In the genomic region with DNA sequence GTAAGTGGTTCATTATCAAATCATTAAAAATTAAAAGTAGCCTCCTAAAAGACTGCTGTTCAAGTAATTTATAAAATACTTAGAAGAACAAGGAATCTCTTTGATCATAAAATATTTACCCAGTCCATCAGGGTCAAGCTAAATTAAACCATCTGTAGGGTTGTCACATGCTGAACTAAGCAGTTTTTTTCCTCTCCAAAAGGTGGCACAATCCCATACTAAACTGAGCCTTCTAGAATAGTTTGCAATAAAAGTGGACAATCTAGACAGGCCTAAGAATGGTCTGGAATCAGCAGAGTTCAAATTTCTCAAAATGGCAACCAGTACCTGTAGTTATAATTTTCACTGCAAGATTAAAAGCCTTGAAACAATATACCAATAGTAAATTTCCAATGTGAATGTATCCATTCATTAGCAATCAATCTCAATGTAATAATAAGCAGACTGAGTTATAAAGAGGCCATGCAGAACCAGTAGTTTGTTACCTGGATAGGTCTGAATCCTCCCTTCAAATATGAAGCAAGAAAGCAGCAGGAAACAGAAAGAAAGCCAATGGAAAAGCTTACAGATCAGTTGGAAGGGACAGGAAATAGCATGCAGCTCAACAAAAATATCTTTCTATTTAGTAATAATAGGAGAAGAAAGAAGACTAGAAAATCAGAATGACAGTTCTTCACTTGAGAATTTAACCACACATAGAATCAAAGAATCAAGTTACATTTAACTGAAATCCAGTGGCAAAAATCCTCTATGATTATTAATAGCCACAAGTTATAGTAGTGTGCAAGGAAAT, we compare ENCODE assay signal across 1 cellular context.
TF ChIP-seq lines count a peak whose summit lies in the region.

No MANE protein-coding gene starts in this region.

TF ChIP-seq in K562, 482 proteins besides CTCF, POLR2A, EP300 and RAD21 (continued from another document):
- TF ChIP-seq, protein P1, sequence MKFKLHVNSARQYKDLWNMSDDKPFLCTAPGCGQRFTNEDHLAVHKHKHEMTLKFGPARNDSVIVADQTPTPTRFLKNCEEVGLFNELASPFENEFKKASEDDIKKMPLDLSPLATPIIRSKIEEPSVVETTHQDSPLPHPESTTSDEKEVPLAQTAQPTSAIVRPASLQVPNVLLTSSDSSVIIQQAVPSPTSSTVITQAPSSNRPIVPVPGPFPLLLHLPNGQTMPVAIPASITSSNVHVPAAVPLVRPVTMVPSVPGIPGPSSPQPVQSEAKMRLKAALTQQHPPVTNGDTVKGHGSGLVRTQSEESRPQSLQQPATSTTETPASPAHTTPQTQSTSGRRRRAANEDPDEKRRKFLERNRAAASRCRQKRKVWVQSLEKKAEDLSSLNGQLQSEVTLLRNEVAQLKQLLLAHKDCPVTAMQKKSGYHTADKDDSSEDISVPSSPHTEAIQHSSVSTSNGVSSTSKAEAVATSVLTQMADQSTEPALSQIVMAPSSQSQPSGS (CRISPR knock-in tag; IDR thresholded peaks at IDR 0.05): no peak
- TF ChIP-seq, protein P2, sequence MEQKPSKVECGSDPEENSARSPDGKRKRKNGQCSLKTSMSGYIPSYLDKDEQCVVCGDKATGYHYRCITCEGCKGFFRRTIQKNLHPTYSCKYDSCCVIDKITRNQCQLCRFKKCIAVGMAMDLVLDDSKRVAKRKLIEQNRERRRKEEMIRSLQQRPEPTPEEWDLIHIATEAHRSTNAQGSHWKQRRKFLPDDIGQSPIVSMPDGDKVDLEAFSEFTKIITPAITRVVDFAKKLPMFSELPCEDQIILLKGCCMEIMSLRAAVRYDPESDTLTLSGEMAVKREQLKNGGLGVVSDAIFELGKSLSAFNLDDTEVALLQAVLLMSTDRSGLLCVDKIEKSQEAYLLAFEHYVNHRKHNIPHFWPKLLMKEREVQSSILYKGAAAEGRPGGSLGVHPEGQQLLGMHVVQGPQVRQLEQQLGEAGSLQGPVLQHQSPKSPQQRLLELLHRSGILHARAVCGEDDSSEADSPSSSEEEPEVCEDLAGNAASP (IDR thresholded peaks at IDR 0.05): no peak
- TF ChIP-seq SMC3 (conservative IDR thresholded peaks at IDR 0.05; ENCODE audit: insufficient read depth, low read depth, low read length): peak; percentile 19; the same call in 1 of the 2 replicates
- TF ChIP-seq NR1H2 (CRISPR knock-in tag; IDR thresholded peaks at IDR 0.05): no peak
- TF ChIP-seq ZNF316 (IDR thresholded peaks at IDR 0.05): peak; percentile 89
- TF ChIP-seq ERF (CRISPR knock-in tag; IDR thresholded peaks at IDR 0.05): no peak
- 0 out of 2 replicates have a peak, but pooled peaks have one; percentile 19 for TF ChIP-seq GATAD2B (IDR thresholded peaks at IDR 0.05; ENCODE audit: borderline replicate concordance)
- TF ChIP-seq, protein P3, sequence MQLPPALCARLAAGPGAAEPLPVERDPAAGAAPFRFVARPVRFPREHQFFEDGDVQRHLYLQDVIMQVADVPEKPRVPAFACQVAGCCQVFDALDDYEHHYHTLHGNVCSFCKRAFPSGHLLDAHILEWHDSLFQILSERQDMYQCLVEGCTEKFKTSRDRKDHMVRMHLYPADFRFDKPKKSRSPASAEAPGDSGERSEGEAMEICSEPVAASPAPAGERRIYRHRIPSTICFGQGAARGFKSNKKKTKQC (CRISPR knock-in tag; IDR thresholded peaks at IDR 0.05): no peak
- TF ChIP-seq, protein P4, sequence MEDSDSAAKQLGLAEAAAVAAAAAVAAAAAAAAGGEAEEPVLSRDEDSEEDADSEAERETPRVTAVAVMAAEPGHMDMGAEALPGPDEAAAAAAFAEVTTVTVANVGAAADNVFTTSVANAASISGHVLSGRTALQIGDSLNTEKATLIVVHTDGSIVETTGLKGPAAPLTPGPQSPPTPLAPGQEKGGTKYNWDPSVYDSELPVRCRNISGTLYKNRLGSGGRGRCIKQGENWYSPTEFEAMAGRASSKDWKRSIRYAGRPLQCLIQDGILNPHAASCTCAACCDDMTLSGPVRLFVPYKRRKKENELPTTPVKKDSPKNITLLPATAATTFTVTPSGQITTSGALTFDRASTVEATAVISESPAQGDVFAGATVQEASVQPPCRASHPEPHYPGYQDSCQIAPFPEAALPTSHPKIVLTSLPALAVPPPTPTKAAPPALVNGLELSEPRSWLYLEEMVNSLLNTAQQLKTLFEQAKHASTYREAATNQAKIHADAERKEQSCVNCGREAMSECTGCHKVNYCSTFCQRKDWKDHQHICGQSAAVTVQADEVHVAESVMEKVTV (CRISPR knock-in tag; IDR thresholded peaks at IDR 0.05): peak; percentile 71
- TF ChIP-seq MAFG (tag; conservative IDR thresholded peaks at IDR 0.05): peak; percentile 66
- no peak for TF ChIP-seq POLR2H (tag; IDR thresholded peaks at IDR 0.05; ENCODE audit: low read depth)
- no peak for TF ChIP-seq ZNF408 (CRISPR knock-in tag; IDR thresholded peaks at IDR 0.05; ENCODE audit: low read depth)
- TF ChIP-seq, protein P5, sequence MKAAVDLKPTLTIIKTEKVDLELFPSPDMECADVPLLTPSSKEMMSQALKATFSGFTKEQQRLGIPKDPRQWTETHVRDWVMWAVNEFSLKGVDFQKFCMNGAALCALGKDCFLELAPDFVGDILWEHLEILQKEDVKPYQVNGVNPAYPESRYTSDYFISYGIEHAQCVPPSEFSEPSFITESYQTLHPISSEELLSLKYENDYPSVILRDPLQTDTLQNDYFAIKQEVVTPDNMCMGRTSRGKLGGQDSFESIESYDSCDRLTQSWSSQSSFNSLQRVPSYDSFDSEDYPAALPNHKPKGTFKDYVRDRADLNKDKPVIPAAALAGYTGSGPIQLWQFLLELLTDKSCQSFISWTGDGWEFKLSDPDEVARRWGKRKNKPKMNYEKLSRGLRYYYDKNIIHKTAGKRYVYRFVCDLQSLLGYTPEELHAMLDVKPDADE (conservative IDR thresholded peaks at IDR 0.05; ENCODE audit: control insufficient read depth, low read depth, low read length): no peak
- no peak for TF ChIP-seq CBFA2T3 (IDR thresholded peaks at IDR 0.05)
- TF ChIP-seq EHMT2 (IDR thresholded peaks at IDR 0.05): no peak
TF ChIP-seq in K562: peak in this region for 8.
